1 cellular context compared by ENCODE assay signal in genomic region chr6:31692353-31692752, GRCh38.
A peak's percentile ranks its signal among the peaks of the same experiment; 100 is the strongest.
TF ChIP-seq lines count a peak whose summit lies in the region.

No MANE protein-coding gene starts in this region.

TF ChIP-seq in K562, 482 proteins besides CTCF, POLR2A, EP300 and RAD21:
- TF ChIP-seq ZNF592 (IDR thresholded peaks at IDR 0.05) (0 out of 2 replicates have a peak, but pooled peaks have one; percentile 15), SUPT5H (IDR thresholded peaks at IDR 0.05) (no peak), RFX5 (IDR thresholded peaks at IDR 0.05; ENCODE audit: low read depth, low read length) (no peak), PML (IDR thresholded peaks at IDR 0.05; ENCODE audit: low read length) (no peak), ZNF740 (CRISPR knock-in tag; IDR thresholded peaks at IDR 0.05) (0 out of 2 replicates have a peak, but pooled peaks have one; percentile 42), ZNF740 (tag; IDR thresholded peaks at IDR 0.05) (0 out of 4 replicates have a peak, but pooled peaks of 1 of the 2 experiments have one; percentile 0), ZNF609 (CRISPR knock-in tag; IDR thresholded peaks at IDR 0.05; ENCODE audit: borderline replicate concordance) (no peak)
